Comparison of ENCODE assay signal across 8 cellular contexts in genomic region chr16:89383095-89384003, GRCh38.
DNase-seq lines count a peak whose midpoint lies in the region; ATAC-seq and TF ChIP-seq lines count a peak whose summit lies in the region.

No MANE protein-coding gene starts in this region.

- H3K27ac Mint-ChIP-seq in brain: peak overlapping the region; percentile 72 to 82 (median 79)

- peaks cover 8% of the 10 kb centered on the region for H3K36me3 Mint-ChIP-seq in brain

- intact Hi-C loops in right lobe of liver (cut with DNase I): no loop called here

- H3K79me2 ChIP-seq in MM.1S (ENCODE audit: low read length): peaks cover 96% of the 10 kb centered on the region

- ATAC-seq in right lobe of liver (peak; percentile 79 to 87 (median 84)), HG03378 (IDR thresholded peaks at IDR 0.05; ENCODE audit: unreplicated experiment) (no peak), GM18505 (IDR thresholded peaks at IDR 0.05; ENCODE audit: unreplicated experiment) (no peak)

- H3K27me3 ChIP-seq in right lobe of liver: no peaks in the 10 kb centered on the region
- H3K27me3 ChIP-seq in MM.1S (replicated peaks; ENCODE audit: insufficient read depth, low read length): no peaks in the 10 kb centered on the region

- H3F3A ChIP-seq in MM.1S (ENCODE audit: insufficient read depth, low read length): no peaks in the 10 kb centered on the region

- no peak overlapping the region for H2AFZ ChIP-seq in MM.1S (ENCODE audit: low read length)

- TF ChIP-seq CTCF in C4-2B (conservative IDR thresholded peaks at IDR 0.05) (no peak), brain (conservative IDR thresholded peaks at IDR 0.05) (no peak), right lobe of liver (IDR thresholded peaks at IDR 0.05) (peak in 1 of 4 donors; percentile 8), MM.1S (IDR thresholded peaks at IDR 0.05; ENCODE audit: low read length) (no peak)

- no peaks in the 10 kb centered on the region for H3K36me3 ChIP-seq in right lobe of liver
- no peaks in the 10 kb centered on the region for H3K36me3 ChIP-seq in MM.1S (replicated peaks; ENCODE audit: insufficient read depth, low read length)

- WGBS in right lobe of liver (ENCODE audit: insufficient coverage, low coverage, low lambda C conversion rate, missing lambda C conversion rate): 12% methylated on average over 8 of the region's 29 CpGs

- H3K9ac ChIP-seq in MM.1S (ENCODE audit: low read length): no peak overlapping the region

- TF ChIP-seq POLR2A in right lobe of liver (IDR thresholded peaks at IDR 0.05) (no peak), GM18505 (IDR thresholded peaks at IDR 0.05; ENCODE audit: borderline replicate concordance, extremely low read depth, insufficient read depth, insufficient read length) (no peak)

- H3K27ac ChIP-seq in C4-2B (peak overlapping the region; percentile 77), right lobe of liver (peak overlapping the region in 2 of 3 donors; percentile 25 to 55), MM.1S (ENCODE audit: low read length) (no peak overlapping the region)

- no peaks in the 10 kb centered on the region for H3K9me2 ChIP-seq in MM.1S (replicated peaks; ENCODE audit: insufficient read depth, low read length)

- H3K4me1 ChIP-seq in right lobe of liver (peaks cover 0 to 39% (median 19%) of the 10 kb centered on the region in 4 donors), MM.1S (ENCODE audit: low read length) (no peaks in the 10 kb centered on the region)

- H3K4me3 ChIP-seq in right lobe of liver (peak overlapping the region in 1 of 3 donors; percentile 24), MM.1S (ENCODE audit: low read length) (no peak overlapping the region)

- peak overlapping the region in 1 of 5 experiments; percentile 28 for H3K4me3 Mint-ChIP-seq in brain

- H3K9me3 ChIP-seq in right lobe of liver (no peaks in the 10 kb centered on the region), MM.1S (replicated peaks; ENCODE audit: insufficient read depth, low read length) (no peaks in the 10 kb centered on the region)

- peak; percentile 64 for DNase-seq in M059J (ENCODE audit: low read depth)
- peak; percentile 65 to 88 (median 73) for DNase-seq in right lobe of liver
- no peak for DNase-seq in NCI-H1417 treated with DMSO at 0.1 percent for 48 hours (lab: John Stamatoyannopoulos, UW)
- no peak for DNase-seq in MM.1S

- no peak overlapping the region for H3K4me2 ChIP-seq in MM.1S (ENCODE audit: low read depth, low read length)

- H3K27me3 Mint-ChIP-seq in brain: no peaks in the 10 kb centered on the region

- H3K9me3 Mint-ChIP-seq in brain: no peaks in the 10 kb centered on the region

- H4K20me1 ChIP-seq in MM.1S (ENCODE audit: insufficient read depth, low read length): peaks cover 15% of the 10 kb centered on the region; the same call in 1 of the 2 replicates

- H3K4me1 Mint-ChIP-seq in brain: peaks cover 83% of the 10 kb centered on the region

Comparison
In these comparisons a context has a peak if more than half of its experiments do, and no peak if none do; other contexts are left out.
1. DNase-seq: peak in M059J (single experiment) and right lobe of liver (3 of 3); none in NCI-H1417 treated with DMSO at 0.1 percent for 48 hours (single experiment) and MM.1S (single experiment).
2. ATAC-seq: peak in right lobe of liver (4 of 4); none in HG03378 (single experiment) and GM18505 (single experiment).